9 cellular contexts compared by ENCODE assay signal in genomic region chr10:86033581-86033980, GRCh38.
"Had no signal": no experiment of that assay in that cellular context is flagged by ENCODE, and none has a peak within 500 bp of the region (broad histone marks: within the 10 kb centered on the region; RNA-seq: fewer than 3 reads in every experiment).

No MANE protein-coding gene starts in this region.

- H3K9me3 ChIP-seq: HAP-1 had no signal

- ATAC-seq: GM23338, HCT116 had no signal

- H3K4me3 ChIP-seq: GM23248, GM23338, HAP-1 had no signal

- DNase-seq: GM23248, GOT3, H7, H9, HCEC 1CT, HFFc6 had no signal

- H3K27ac Mint-ChIP-seq: GM23338, H9, HFFc6 had no signal

- H3K36me3 ChIP-seq: HAP-1 had no signal

- H3K4me3 Mint-ChIP-seq: GM23338, H9, HFFc6 had no signal

- H3K27ac ChIP-seq: GM23248 had no signal

- H3K4me1 Mint-ChIP-seq: GM23338, H9 had no signal

- H3K4me1 ChIP-seq: HAP-1 had no signal
